Comparison of ENCODE assay signal across 20 cellular contexts in genomic region chr3:49627634-49628033, GRCh38. TPM values are rescaled to one million over a fixed set of nuclear protein-coding genes. Genes with fewer than 3 reads are reported as not detected.
DNase-seq lines count a peak whose midpoint lies in the region; ATAC-seq and TF ChIP-seq lines count a peak whose summit lies in the region.
"Had no signal": no experiment of that assay in that cellular context is flagged by ENCODE, and none has a peak within 500 bp of the region (broad histone marks: within the 10 kb centered on the region; RNA-seq: fewer than 3 reads in every experiment).

No MANE protein-coding gene starts in this region.

- TF ChIP-seq CTCF in activated CD8-positive, alpha-beta T cell treated with anti-CD3 and anti-CD28 coated beads for 36 hours (IDR thresholded peaks at IDR 0.05), result no peak

- H3K36me3 Mint-ChIP-seq in activated CD8-positive, alpha-beta T cell treated with anti-CD3 and anti-CD28 coated beads, Interleukin-2, amount 10 ng/mL, durations not matched to agents 7 days and 5 days (ENCODE audit: low read depth), result no peaks in the 10 kb centered on the region
- H3K36me3 Mint-ChIP-seq in activated CD8-positive, alpha-beta T cell treated with anti-CD3 and anti-CD28 coated beads for 36 hours (ENCODE audit: low read depth), result no peaks in the 10 kb centered on the region
- H3K36me3 Mint-ChIP-seq in stimulated activated memory B cell treated with anti-CD40 and anti-IgM and Interleukin-4, amounts not matched to agents 10 μg/mL and 1 μg/mL and 100 μg/mL, for 72 hours, result no peaks in the 10 kb centered on the region
- H3K36me3 Mint-ChIP-seq: CD4-positive, CD25-positive, alpha-beta regulatory T cell; CD8-positive, alpha-beta T cell had no signal

- H3K27ac Mint-ChIP-seq in activated CD8-positive, alpha-beta T cell treated with anti-CD3 and anti-CD28 coated beads, Interleukin-2, amount 10 ng/mL, durations not matched to agents 7 days and 5 days, result peak overlapping the region; percentile 14
- H3K27ac Mint-ChIP-seq in activated CD8-positive, alpha-beta T cell treated with anti-CD3 and anti-CD28 coated beads for 36 hours, result no peak overlapping the region
- no peak overlapping the region for H3K27ac Mint-ChIP-seq in stimulated activated memory B cell treated with anti-CD40 and anti-IgM and Interleukin-4, amounts not matched to agents 10 μg/mL and 1 μg/mL and 100 μg/mL, for 72 hours
- H3K27ac Mint-ChIP-seq: B cell; CD4-positive, CD25-positive, alpha-beta regulatory T cell; CD8-positive, alpha-beta T cell had no signal

- H3K27me3 Mint-ChIP-seq in activated CD8-positive, alpha-beta T cell treated with anti-CD3 and anti-CD28 coated beads, Interleukin-2, amount 10 ng/mL, durations not matched to agents 7 days and 5 days (ENCODE audit: low read depth), result peaks cover 8% of the 10 kb centered on the region
- peaks cover 4% of the 10 kb centered on the region for H3K27me3 Mint-ChIP-seq in activated CD8-positive, alpha-beta T cell treated with anti-CD3 and anti-CD28 coated beads for 36 hours
- peaks cover 36% of the 10 kb centered on the region for H3K27me3 Mint-ChIP-seq in stimulated activated memory B cell treated with anti-CD40 and anti-IgM and Interleukin-4, amounts not matched to agents 10 μg/mL and 1 μg/mL and 100 μg/mL, for 72 hours

- H3K27ac ChIP-seq in cingulate gyrus (ENCODE audit: low read depth, low read length), result peak overlapping the region; percentile 23
- H3K27ac ChIP-seq: 22Rv1, BLaER1, C4-2B, GM23248 had no signal

- DNase-seq in activated CD8-positive, alpha-beta T cell treated with anti-CD3 and anti-CD28 coated beads, Interleukin-2, amount 10 ng/mL, durations not matched to agents 7 days and 5 days, result no peak
- no peak for DNase-seq in activated CD8-positive, alpha-beta T cell treated with anti-CD3 and anti-CD28 coated beads for 36 hours
- DNase-seq in RPMI8226, result peak; percentile 40
- DNase-seq in NCI-H82 treated with DMSO at 0.1 percent for 48 hours (lab: John Stamatoyannopoulos, UW; ENCODE audit: unreplicated experiment), result no peak
- DNase-seq: Caco-2; CD4-positive, CD25-positive, alpha-beta regulatory T cell; CD8-positive, alpha-beta T cell; DMS153; DND-41; GM23248; H7; HCEC 1CT had no signal

- CTCF ChIA-PET in activated CD8-positive, alpha-beta T cell treated with anti-CD3 and anti-CD28 coated beads, Interleukin-2, amount 10 ng/mL, durations not matched to agents 7 days and 5 days (lab: Charles Lee), result interaction anchor here (0.8 kb wide), 1 partner anchor 88 kb away, joined by 4 read pairs; no protein-coding TSS in a partner anchor
- CTCF ChIA-PET in activated CD8-positive, alpha-beta T cell treated with anti-CD3 and anti-CD28 coated beads for 36 hours (lab: Charles Lee), result no interaction called here

- POLR2A ChIA-PET in activated CD8-positive, alpha-beta T cell treated with anti-CD3 and anti-CD28 coated beads, Interleukin-2, amount 10 ng/mL, durations not matched to agents 7 days and 5 days (lab: Charles Lee), result no interaction called here
- POLR2A ChIA-PET in activated CD8-positive, alpha-beta T cell treated with anti-CD3 and anti-CD28 coated beads for 36 hours (lab: Charles Lee), result no interaction called here

- ATAC-seq in activated CD8-positive, alpha-beta T cell treated with anti-CD3 and anti-CD28 coated beads, Interleukin-2, amount 10 ng/mL, durations not matched to agents 7 days and 5 days, result no peak
- ATAC-seq in activated CD8-positive, alpha-beta T cell treated with anti-CD3 and anti-CD28 coated beads for 36 hours, result no peak
- ATAC-seq in stimulated activated memory B cell treated with anti-CD40 and anti-IgM and Interleukin-4, amounts not matched to agents 10 μg/mL and 1 μg/mL and 100 μg/mL, for 72 hours, result peak; percentile 49
- ATAC-seq in HG02610 (IDR thresholded peaks at IDR 0.05; ENCODE audit: unreplicated experiment) (no peak), HG02678 (IDR thresholded peaks at IDR 0.05; ENCODE audit: unreplicated experiment) (no peak)
- ATAC-seq: CD8-positive, alpha-beta T cell had no signal

- H3K9me3 Mint-ChIP-seq in activated CD8-positive, alpha-beta T cell treated with anti-CD3 and anti-CD28 coated beads, Interleukin-2, amount 10 ng/mL, durations not matched to agents 7 days and 5 days (ENCODE audit: insufficient read depth), result no peaks in the 10 kb centered on the region
- H3K9me3 Mint-ChIP-seq in activated CD8-positive, alpha-beta T cell treated with anti-CD3 and anti-CD28 coated beads for 36 hours, result no peaks in the 10 kb centered on the region
- peaks cover 4% of the 10 kb centered on the region for H3K9me3 Mint-ChIP-seq in stimulated activated memory B cell treated with anti-CD40 and anti-IgM and Interleukin-4, amounts not matched to agents 10 μg/mL and 1 μg/mL and 100 μg/mL, for 72 hours
- H3K9me3 Mint-ChIP-seq: CD4-positive, CD25-positive, alpha-beta regulatory T cell; CD8-positive, alpha-beta T cell had no signal

- no peak overlapping the region for H3K4me3 Mint-ChIP-seq in activated CD8-positive, alpha-beta T cell treated with anti-CD3 and anti-CD28 coated beads, Interleukin-2, amount 10 ng/mL, durations not matched to agents 7 days and 5 days
- no peak overlapping the region for H3K4me3 Mint-ChIP-seq in activated CD8-positive, alpha-beta T cell treated with anti-CD3 and anti-CD28 coated beads for 36 hours
- no peak overlapping the region for H3K4me3 Mint-ChIP-seq in stimulated activated memory B cell treated with anti-CD40 and anti-IgM and Interleukin-4, amounts not matched to agents 10 μg/mL and 1 μg/mL and 100 μg/mL, for 72 hours
- H3K4me3 Mint-ChIP-seq: B cell; CD4-positive, CD25-positive, alpha-beta regulatory T cell; CD8-positive, alpha-beta T cell had no signal

- H3K4me1 Mint-ChIP-seq in activated CD8-positive, alpha-beta T cell treated with anti-CD3 and anti-CD28 coated beads, Interleukin-2, amount 10 ng/mL, durations not matched to agents 7 days and 5 days (ENCODE audit: low read depth), result peaks cover 21% of the 10 kb centered on the region
- peaks cover 8% of the 10 kb centered on the region for H3K4me1 Mint-ChIP-seq in activated CD8-positive, alpha-beta T cell treated with anti-CD3 and anti-CD28 coated beads for 36 hours (ENCODE audit: low read depth)
- H3K4me1 Mint-ChIP-seq in stimulated activated memory B cell treated with anti-CD40 and anti-IgM and Interleukin-4, amounts not matched to agents 10 μg/mL and 1 μg/mL and 100 μg/mL, for 72 hours, result peaks cover 7% of the 10 kb centered on the region
- H3K4me1 Mint-ChIP-seq: B cell; CD4-positive, CD25-positive, alpha-beta regulatory T cell had no signal

- intact Hi-C loops in activated CD8-positive, alpha-beta T cell treated with anti-CD3 and anti-CD28 coated beads for 36 hours (cut with micrococcal nuclease), result no loop called here

RNA-seq across cellular contexts. Expression of gene APEH, which starts 46.5 kb away (rescaled TPM):
- total RNA-seq in activated CD8-positive, alpha-beta T cell treated with anti-CD3 and anti-CD28 coated beads, Interleukin-2, amount 10 ng/mL, durations not matched to agents 7 days and 5 days, result 100 to 1,000 TPM; 179 to 192 TPM
- 100 to 1,000 TPM; 165 to 166 TPM for total RNA-seq in activated CD8-positive, alpha-beta T cell treated with anti-CD3 and anti-CD28 coated beads for 36 hours
